In the genomic region with DNA sequence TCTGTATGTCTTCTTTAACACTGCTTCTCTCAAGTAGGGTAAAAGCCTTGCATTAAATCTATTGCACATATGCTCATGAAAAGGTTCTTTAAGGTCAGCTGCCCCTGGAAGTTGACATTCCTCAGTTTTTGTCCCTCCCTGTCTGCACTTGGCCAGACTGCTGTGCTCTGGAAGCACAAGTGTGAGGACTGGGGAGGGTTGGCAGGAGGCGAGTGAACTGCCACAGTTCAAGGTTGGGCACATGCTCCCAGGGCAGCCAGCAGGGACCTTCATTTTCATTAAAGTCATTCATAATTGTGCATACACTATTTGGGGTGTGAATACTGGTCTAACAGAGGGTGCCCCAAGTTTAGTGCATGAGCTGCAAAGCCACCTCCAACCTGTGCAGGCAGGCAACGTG, we compare ENCODE assay signal across 17 cellular contexts. TPM values are rescaled to one million over a fixed set of nuclear protein-coding genes. Genes with fewer than 3 reads are reported as not detected.
DNase-seq lines count a peak whose midpoint lies in the region; ATAC-seq and TF ChIP-seq lines count a peak whose summit lies in the region.
"Had no signal": no experiment of that assay in that cellular context is flagged by ENCODE, and none has a peak within 500 bp of the region (broad histone marks: within the 10 kb centered on the region; RNA-seq: fewer than 3 reads in every experiment).

No MANE protein-coding gene starts in this region.

- H3K27me3 ChIP-seq in left ventricle myocardium inferior (ENCODE audit: low read depth) = no peaks in the 10 kb centered on the region
- no peaks in the 10 kb centered on the region for H3K27me3 ChIP-seq in Panc1 (ENCODE audit: control insufficient read depth, insufficient read depth, low read length)
- H3K27me3 ChIP-seq in tibial artery = no peaks in the 10 kb centered on the region
- H3K27me3 ChIP-seq: BE2C had no signal

- DNase-seq in Right ventricle myocardium inferior (ENCODE audit: missing footprints) = no peak
- DNase-seq in left ventricle myocardium inferior = no peak
- no peak for DNase-seq in Panc1 (ENCODE audit: low read depth, low spot score)
- no peak for DNase-seq in left lobe of liver (ENCODE audit: low spot score)
- DNase-seq in omental fat pad (ENCODE audit: low spot score) = no peak
- DNase-seq in activated effector memory CD4-positive, alpha-beta T cell treated with Interleukin-2 at 50 U/mL for 16 hours = no peak
- no peak for DNase-seq in tibial artery
- DNase-seq: BE2C; CD4-positive, alpha-beta memory T cell; DND-41; GDM1 had no signal

- POLR2A ChIA-PET in Panc1 (lab: Charles Lee) = no interaction called here

- ATAC-seq in Right ventricle myocardium inferior = peak; percentile 59
- ATAC-seq in Panc1 = peak; percentile 27; the same call in 1 of the 2 replicates
- peak; percentile 52 for ATAC-seq in left lobe of liver
- peak; percentile 33 for ATAC-seq in omental fat pad (ENCODE audit: low FRiP score)
- no peak for ATAC-seq in GM18868 (IDR thresholded peaks at IDR 0.05; ENCODE audit: unreplicated experiment)

- H3K9me3 ChIP-seq in left ventricle myocardium inferior (replicated peaks) (no peaks in the 10 kb centered on the region), Panc1 (ENCODE audit: control insufficient read depth, insufficient read depth, low read depth, low read length) (no peaks in the 10 kb centered on the region), tibial artery (no peaks in the 10 kb centered on the region)
- H3K9me3 ChIP-seq: BE2C, HAP-1 had no signal

- no peak overlapping the region for H3K4me3 ChIP-seq in left ventricle myocardium inferior
- H3K4me3 ChIP-seq in Panc1 (ENCODE audit: low read depth in 2 of 2, low read length in 2 of 2) = no peak overlapping the region
- H3K4me3 ChIP-seq in tibial artery = no peak overlapping the region
- H3K4me3 ChIP-seq: HAP-1 had no signal

- H3K27ac ChIP-seq in left ventricle myocardium inferior (replicated peaks) (no peak overlapping the region), Panc1 (ENCODE audit: low read length) (no peak overlapping the region), tibial artery (no peak overlapping the region)
- H3K27ac ChIP-seq: C4-2B had no signal

- TF ChIP-seq CTCF in left ventricle myocardium inferior (IDR thresholded peaks at IDR 0.05; ENCODE audit: borderline replicate concordance) = no peak
- no peak for TF ChIP-seq CTCF in Panc1 (IDR thresholded peaks at IDR 0.05)
- no peak for TF ChIP-seq CTCF in omental fat pad (IDR thresholded peaks at IDR 0.05)
- no peak for TF ChIP-seq CTCF in tibial artery (IDR thresholded peaks at IDR 0.05)

- peaks cover 8% of the 10 kb centered on the region for H3K4me1 ChIP-seq in left ventricle myocardium inferior
- H3K4me1 ChIP-seq in Panc1 (ENCODE audit: control insufficient read depth, insufficient read depth, low read length) = no peaks in the 10 kb centered on the region
- peaks cover 0 to 13% (median 0%) of the 10 kb centered on the region in 4 donors for H3K4me1 ChIP-seq in tibial artery
- H3K4me1 ChIP-seq: BE2C had no signal

- H3K36me3 ChIP-seq in left ventricle myocardium inferior = no peaks in the 10 kb centered on the region
- H3K36me3 ChIP-seq in Panc1 (ENCODE audit: control insufficient read depth, insufficient read depth, low read length) = no peaks in the 10 kb centered on the region
- no peaks in the 10 kb centered on the region for H3K36me3 ChIP-seq in tibial artery
- H3K36me3 ChIP-seq: BE2C, HAP-1 had no signal

- no TSS peak for BruUV-seq in Panc1 (replicated peaks; lab: Mats Ljungman, UMichigan)

- CTCF ChIA-PET in Panc1 (lab: Charles Lee) = interaction anchor here (0.6 kb wide), 1 partner anchor 29 kb away, joined by 3 read pairs; no protein-coding TSS in a partner anchor

- intact Hi-C loops in Right ventricle myocardium inferior (cut with DNase I) = no loop called here
- intact Hi-C loops in left ventricle myocardium inferior (cut with micrococcal nuclease) = no loop called here
- intact Hi-C loops in Panc1 (cut with micrococcal nuclease; ENCODE audit: unreplicated experiment) = no loop called here
- intact Hi-C loops in tibial artery (cut with DNase I; ENCODE audit: low total_unique reads) = no loop called here

- in situ Hi-C loops in Panc1 (cut with HindIII; ENCODE audit: low pct_unique_long_range_greater_than_20kb, low sequenced_read_pairs) = no loop called here

RNA-seq across cellular contexts. Expression of gene THEM5, which starts 10.9 kb away (rescaled TPM):
- total RNA-seq in Right ventricle myocardium inferior (not detected), left ventricle myocardium inferior (not detected), Panc1 (2021; ENCODE audit: unreplicated experiment) (not detected), left lobe of liver (not detected), omental fat pad (not detected)
- polyA plus RNA-seq in Panc1 (2012; ENCODE audit: insufficient read length) = 0.23 TPM
- total RNA-seq: A172; CD4-positive, alpha-beta memory T cell; H1; HT1080 had no signal
- polyA plus RNA-seq: H1 had no signal

RNA-seq across cellular contexts. Expression of gene C2CD4D, which starts 24.8 kb away (rescaled TPM):
- not detected for total RNA-seq in Right ventricle myocardium inferior
- total RNA-seq in left ventricle myocardium inferior = not detected
- total RNA-seq in Panc1 (2021; ENCODE audit: unreplicated experiment) = 1.2 TPM
- 1.1 TPM for polyA plus RNA-seq in Panc1 (2012; ENCODE audit: insufficient read length)
- not detected for total RNA-seq in left lobe of liver
- 1 to 10 TPM in 1 of 4 donors, not detected in 3; 1.9 TPM for total RNA-seq in omental fat pad
- total RNA-seq: A172, HT1080 had no signal

RNA-seq across cellular contexts. Expression of gene RORC, which starts 32.8 kb away (rescaled TPM):
- total RNA-seq in Right ventricle myocardium inferior (11.3 TPM), left ventricle myocardium inferior (10.3 TPM), Panc1 (2021; ENCODE audit: unreplicated experiment) (not detected), left lobe of liver (32.1 TPM), omental fat pad (10 to 100 TPM in 1 of 4 donors, 1 to 10 TPM in 2, not detected in 1; 2.0 to 16.0 (median 5.8) TPM)
- not detected for polyA plus RNA-seq in Panc1 (2012; ENCODE audit: insufficient read length)
- total RNA-seq: HT1080 had no signal

RNA-seq across cellular contexts. Expression of gene THEM4, which starts 44.9 kb away (rescaled TPM):
- total RNA-seq in Right ventricle myocardium inferior = 16.3 TPM
- total RNA-seq in left ventricle myocardium inferior = 15.8 TPM
- 21.8 TPM for total RNA-seq in Panc1 (2021; ENCODE audit: unreplicated experiment)
- polyA plus RNA-seq in Panc1 (2012; ENCODE audit: insufficient read length) = 12.4 TPM
- 9.3 TPM for total RNA-seq in left lobe of liver
- 10 to 100 TPM; 17.3 to 29.3 (median 21.8) TPM for total RNA-seq in omental fat pad

RNA-seq across cellular contexts. Expression of gene LINGO4, which starts 59.2 kb away (rescaled TPM):
- total RNA-seq in Right ventricle myocardium inferior (0.68 TPM), left ventricle myocardium inferior (0.77 TPM), Panc1 (2021; ENCODE audit: unreplicated experiment) (not detected), left lobe of liver (0.15 TPM), omental fat pad (under 1 TPM in 1 of 4 donors, not detected in 3; 0.19 TPM)
- not detected for polyA plus RNA-seq in Panc1 (2012; ENCODE audit: insufficient read length)
- total RNA-seq: A172, H1, HT1080 had no signal
